1 cellular context compared by ENCODE assay signal in the genomic region with DNA sequence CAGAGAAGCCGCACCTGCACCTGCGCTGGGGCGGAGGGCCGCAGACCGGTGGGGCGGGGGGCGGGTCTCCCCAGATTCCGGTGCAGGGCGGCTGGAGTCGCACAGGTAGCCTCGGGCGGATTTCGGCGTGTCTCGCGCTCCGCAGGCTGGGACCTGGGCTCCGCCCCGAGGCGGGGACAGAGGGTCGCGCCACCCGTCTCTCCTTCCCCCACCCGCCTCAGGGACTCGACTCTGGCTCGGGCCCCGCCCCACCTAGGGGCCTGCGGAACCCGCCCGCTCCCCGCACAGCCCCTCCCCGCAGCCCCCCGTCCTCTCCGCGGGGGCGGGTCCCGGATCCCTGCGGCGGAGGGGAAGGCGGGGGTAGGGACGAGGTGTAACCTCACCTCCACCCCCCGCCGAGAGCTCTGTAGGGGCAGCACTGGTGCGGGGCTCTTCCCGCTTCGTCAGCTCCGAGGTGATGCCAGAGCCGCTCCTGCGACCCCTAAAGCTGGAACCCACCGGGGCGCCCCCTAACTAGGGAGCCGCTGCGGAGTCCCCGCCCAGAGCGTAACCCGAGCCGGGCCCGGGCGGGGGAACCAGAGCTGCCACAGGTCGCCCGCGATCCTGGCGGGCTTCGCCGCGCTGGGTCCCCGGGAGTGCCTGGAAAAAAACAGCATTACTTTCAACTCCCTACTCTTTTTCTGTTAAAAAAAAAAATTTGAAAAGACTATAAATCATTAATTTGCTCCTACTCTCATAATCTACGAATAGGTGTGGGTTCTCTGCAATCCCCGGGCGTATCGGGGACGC.
TF ChIP-seq lines count a peak whose summit lies in the region.

A gene with protein sequence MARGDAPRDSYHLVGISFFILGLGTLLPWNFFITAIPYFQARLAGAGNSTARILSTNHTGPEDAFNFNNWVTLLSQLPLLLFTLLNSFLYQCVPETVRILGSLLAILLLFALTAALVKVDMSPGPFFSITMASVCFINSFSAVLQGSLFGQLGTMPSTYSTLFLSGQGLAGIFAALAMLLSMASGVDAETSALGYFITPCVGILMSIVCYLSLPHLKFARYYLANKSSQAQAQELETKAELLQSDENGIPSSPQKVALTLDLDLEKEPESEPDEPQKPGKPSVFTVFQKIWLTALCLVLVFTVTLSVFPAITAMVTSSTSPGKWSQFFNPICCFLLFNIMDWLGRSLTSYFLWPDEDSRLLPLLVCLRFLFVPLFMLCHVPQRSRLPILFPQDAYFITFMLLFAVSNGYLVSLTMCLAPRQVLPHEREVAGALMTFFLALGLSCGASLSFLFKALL (minus strand): TSS at position 134 of the 789 bp plus-strand sequence. CDS start 169 bp downstream, outside the sequence.

TF ChIP-seq in K562, 482 proteins besides CTCF, POLR2A, EP300 and RAD21 (continued from another document and continues in another):
- no peak for TF ChIP-seq POLR3A (IDR thresholded peaks at IDR 0.05; ENCODE audit: borderline replicate concordance, extremely low read depth, insufficient read depth, insufficient read length)
- peak; percentile 95 for TF ChIP-seq ZEB2 (IDR thresholded peaks at IDR 0.05)
- TF ChIP-seq, protein P1, sequence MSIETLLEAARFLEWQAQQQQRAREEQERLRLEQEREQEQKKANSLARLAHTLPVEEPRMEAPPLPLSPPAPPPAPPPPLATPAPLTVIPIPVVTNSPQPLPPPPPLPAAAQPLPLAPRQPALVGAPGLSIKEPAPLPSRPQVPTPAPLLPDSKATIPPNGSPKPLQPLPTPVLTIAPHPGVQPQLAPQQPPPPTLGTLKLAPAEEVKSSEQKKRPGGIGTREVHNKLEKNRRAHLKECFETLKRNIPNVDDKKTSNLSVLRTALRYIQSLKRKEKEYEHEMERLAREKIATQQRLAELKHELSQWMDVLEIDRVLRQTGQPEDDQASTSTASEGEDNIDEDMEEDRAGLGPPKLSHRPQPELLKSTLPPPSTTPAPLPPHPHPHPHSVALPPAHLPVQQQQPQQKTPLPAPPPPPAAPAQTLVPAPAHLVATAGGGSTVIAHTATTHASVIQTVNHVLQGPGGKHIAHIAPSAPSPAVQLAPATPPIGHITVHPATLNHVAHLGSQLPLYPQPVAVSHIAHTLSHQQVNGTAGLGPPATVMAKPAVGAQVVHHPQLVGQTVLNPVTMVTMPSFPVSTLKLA (conservative IDR thresholded peaks at IDR 0.05) = peak in 1 of 2 experiments; percentile 30; a peak in 1 of 4 replicates
- TF ChIP-seq, protein P2, sequence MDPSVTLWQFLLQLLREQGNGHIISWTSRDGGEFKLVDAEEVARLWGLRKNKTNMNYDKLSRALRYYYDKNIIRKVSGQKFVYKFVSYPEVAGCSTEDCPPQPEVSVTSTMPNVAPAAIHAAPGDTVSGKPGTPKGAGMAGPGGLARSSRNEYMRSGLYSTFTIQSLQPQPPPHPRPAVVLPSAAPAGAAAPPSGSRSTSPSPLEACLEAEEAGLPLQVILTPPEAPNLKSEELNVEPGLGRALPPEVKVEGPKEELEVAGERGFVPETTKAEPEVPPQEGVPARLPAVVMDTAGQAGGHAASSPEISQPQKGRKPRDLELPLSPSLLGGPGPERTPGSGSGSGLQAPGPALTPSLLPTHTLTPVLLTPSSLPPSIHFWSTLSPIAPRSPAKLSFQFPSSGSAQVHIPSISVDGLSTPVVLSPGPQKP (CRISPR knock-in tag; IDR thresholded peaks at IDR 0.05) = no peak
- TF ChIP-seq SP2 (IDR thresholded peaks at IDR 0.05; ENCODE audit: extremely low read depth, low read depth, low read length, poor library complexity, severe bottlenecking) = no peak
- TF ChIP-seq ZNF24 (IDR thresholded peaks at IDR 0.05) = no peak
- 0 out of 2 replicates have a peak, but pooled peaks have one; percentile 12 for TF ChIP-seq CREB1 (IDR thresholded peaks at IDR 0.05)
- no peak for TF ChIP-seq CREB1 (CRISPR knock-in tag; IDR thresholded peaks at IDR 0.05)
- TF ChIP-seq PHF8 (IDR thresholded peaks at IDR 0.05; ENCODE audit: borderline replicate concordance, low read length) = peak; percentile 66; the same call in 1 of the 2 replicates
- TF ChIP-seq ESRRA (IDR thresholded peaks at IDR 0.05; ENCODE audit: borderline replicate concordance, low read depth) = no peak
- peak; percentile 45; the same call in 1 of the 2 replicates for TF ChIP-seq EP400 (IDR thresholded peaks at IDR 0.05)
- no peak for TF ChIP-seq RFX7 (CRISPR knock-in tag; IDR thresholded peaks at IDR 0.05)
- peak; percentile 45; the same call in 1 of the 2 replicates for TF ChIP-seq BRD4 (IDR thresholded peaks at IDR 0.05)
- no peak for TF ChIP-seq MCM7 (IDR thresholded peaks at IDR 0.05)
- peak; percentile 11 for TF ChIP-seq NEUROD1 (IDR thresholded peaks at IDR 0.05; ENCODE audit: borderline replicate concordance, low read depth, low read length, partially characterized antibody)
- peak; percentile 93 for TF ChIP-seq POLR2H (tag; IDR thresholded peaks at IDR 0.05; ENCODE audit: low read depth)
- peak; percentile 68 for TF ChIP-seq TAF9B (IDR thresholded peaks at IDR 0.05; ENCODE audit: partially characterized antibody)
- peak; percentile 57; the same call in 1 of the 2 replicates for TF ChIP-seq MBD2 (IDR thresholded peaks at IDR 0.05; ENCODE audit: borderline replicate concordance, low read depth)
- TF ChIP-seq EZH2 (IDR thresholded peaks at IDR 0.05; ENCODE audit: borderline replicate concordance, low read depth, low read length) = no peak
- peak in 1 of 3 experiments; percentile 44 for TF ChIP-seq YY1 (IDR thresholded peaks at IDR 0.05; ENCODE audit: borderline replicate concordance in 1 of 3, control insufficient read depth in 1 of 3, extremely low read depth in 1 of 3, insufficient read depth in 3 of 3, insufficient read length in 1 of 3, insufficient replicate concordance in 2 of 3, low read depth in 1 of 3, low read length in 2 of 3)
- TF ChIP-seq, protein P3, sequence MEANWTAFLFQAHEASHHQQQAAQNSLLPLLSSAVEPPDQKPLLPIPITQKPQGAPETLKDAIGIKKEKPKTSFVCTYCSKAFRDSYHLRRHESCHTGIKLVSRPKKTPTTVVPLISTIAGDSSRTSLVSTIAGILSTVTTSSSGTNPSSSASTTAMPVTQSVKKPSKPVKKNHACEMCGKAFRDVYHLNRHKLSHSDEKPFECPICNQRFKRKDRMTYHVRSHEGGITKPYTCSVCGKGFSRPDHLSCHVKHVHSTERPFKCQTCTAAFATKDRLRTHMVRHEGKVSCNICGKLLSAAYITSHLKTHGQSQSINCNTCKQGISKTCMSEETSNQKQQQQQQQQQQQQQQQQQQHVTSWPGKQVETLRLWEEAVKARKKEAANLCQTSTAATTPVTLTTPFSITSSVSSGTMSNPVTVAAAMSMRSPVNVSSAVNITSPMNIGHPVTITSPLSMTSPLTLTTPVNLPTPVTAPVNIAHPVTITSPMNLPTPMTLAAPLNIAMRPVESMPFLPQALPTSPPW (CRISPR knock-in tag; IDR thresholded peaks at IDR 0.05) = peak; percentile 99
- TF ChIP-seq SRSF7 (optimal IDR thresholded peaks at IDR 0.05; ENCODE audit: low read depth, low read length) = no peak
- TF ChIP-seq CXXC5 (CRISPR knock-in tag; IDR thresholded peaks at IDR 0.05) = 0 out of 2 replicates have a peak, but pooled peaks have one; percentile 56
- TF ChIP-seq NR1H2 (CRISPR knock-in tag; IDR thresholded peaks at IDR 0.05) = 0 out of 2 replicates have a peak, but pooled peaks have one; percentile 22
- TF ChIP-seq RBFOX2 (IDR thresholded peaks at IDR 0.05; ENCODE audit: low read depth, low read length) = peak; percentile 83
- no peak for TF ChIP-seq ASH1L (IDR thresholded peaks at IDR 0.05; ENCODE audit: borderline replicate concordance, low read depth, partially characterized antibody)
- TF ChIP-seq ZNF197 (CRISPR knock-in tag; IDR thresholded peaks at IDR 0.05; ENCODE audit: low read depth) = 0 out of 2 replicates have a peak, but pooled peaks have one; percentile 5
- TF ChIP-seq HDAC6 (IDR thresholded peaks at IDR 0.05; ENCODE audit: low read depth, low read length) = no peak
- TF ChIP-seq, protein P4, sequence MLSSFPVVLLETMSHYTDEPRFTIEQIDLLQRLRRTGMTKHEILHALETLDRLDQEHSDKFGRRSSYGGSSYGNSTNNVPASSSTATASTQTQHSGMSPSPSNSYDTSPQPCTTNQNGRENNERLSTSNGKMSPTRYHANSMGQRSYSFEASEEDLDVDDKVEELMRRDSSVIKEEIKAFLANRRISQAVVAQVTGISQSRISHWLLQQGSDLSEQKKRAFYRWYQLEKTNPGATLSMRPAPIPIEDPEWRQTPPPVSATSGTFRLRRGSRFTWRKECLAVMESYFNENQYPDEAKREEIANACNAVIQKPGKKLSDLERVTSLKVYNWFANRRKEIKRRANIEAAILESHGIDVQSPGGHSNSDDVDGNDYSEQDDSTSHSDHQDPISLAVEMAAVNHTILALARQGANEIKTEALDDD (IDR thresholded peaks at IDR 0.05) = no peak
- TF ChIP-seq, protein P5, sequence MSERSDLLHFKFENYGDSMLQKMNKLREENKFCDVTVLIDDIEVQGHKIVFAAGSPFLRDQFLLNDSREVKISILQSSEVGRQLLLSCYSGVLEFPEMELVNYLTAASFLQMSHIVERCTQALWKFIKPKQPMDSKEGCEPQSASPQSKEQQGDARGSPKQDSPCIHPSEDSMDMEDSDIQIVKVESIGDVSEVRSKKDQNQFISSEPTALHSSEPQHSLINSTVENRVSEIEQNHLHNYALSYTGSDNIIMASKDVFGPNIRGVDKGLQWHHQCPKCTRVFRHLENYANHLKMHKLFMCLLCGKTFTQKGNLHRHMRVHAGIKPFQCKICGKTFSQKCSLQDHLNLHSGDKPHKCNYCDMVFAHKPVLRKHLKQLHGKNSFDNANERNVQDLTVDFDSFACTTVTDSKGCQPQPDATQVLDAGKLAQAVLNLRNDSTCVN (CRISPR knock-in tag; IDR thresholded peaks at IDR 0.05) = no peak
- no peak; the same call in 1 of the 2 replicates for TF ChIP-seq JUND (IDR thresholded peaks at IDR 0.05; ENCODE audit: borderline replicate concordance, low read depth, low read length)
- no peak; the same call in 2 of the 3 replicates for TF ChIP-seq JUND (tag; IDR thresholded peaks at IDR 0.05; ENCODE audit: borderline replicate concordance, low read depth, low read length)
- peak; percentile 66; the same call in 1 of the 2 replicates for TF ChIP-seq ZNF143 (CRISPR knock-in tag; IDR thresholded peaks at IDR 0.05)
- TF ChIP-seq, protein P6, sequence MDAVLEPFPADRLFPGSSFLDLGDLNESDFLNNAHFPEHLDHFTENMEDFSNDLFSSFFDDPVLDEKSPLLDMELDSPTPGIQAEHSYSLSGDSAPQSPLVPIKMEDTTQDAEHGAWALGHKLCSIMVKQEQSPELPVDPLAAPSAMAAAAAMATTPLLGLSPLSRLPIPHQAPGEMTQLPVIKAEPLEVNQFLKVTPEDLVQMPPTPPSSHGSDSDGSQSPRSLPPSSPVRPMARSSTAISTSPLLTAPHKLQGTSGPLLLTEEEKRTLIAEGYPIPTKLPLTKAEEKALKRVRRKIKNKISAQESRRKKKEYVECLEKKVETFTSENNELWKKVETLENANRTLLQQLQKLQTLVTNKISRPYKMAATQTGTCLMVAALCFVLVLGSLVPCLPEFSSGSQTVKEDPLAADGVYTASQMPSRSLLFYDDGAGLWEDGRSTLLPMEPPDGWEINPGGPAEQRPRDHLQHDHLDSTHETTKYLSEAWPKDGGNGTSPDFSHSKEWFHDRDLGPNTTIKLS (IDR thresholded peaks at IDR 0.05; ENCODE audit: borderline replicate concordance, low read depth) = no peak; the same call in 1 of the 2 replicates
- no peak for TF ChIP-seq RUNX1 (IDR thresholded peaks at IDR 0.05; ENCODE audit: low read depth)
- TF ChIP-seq, protein P7, sequence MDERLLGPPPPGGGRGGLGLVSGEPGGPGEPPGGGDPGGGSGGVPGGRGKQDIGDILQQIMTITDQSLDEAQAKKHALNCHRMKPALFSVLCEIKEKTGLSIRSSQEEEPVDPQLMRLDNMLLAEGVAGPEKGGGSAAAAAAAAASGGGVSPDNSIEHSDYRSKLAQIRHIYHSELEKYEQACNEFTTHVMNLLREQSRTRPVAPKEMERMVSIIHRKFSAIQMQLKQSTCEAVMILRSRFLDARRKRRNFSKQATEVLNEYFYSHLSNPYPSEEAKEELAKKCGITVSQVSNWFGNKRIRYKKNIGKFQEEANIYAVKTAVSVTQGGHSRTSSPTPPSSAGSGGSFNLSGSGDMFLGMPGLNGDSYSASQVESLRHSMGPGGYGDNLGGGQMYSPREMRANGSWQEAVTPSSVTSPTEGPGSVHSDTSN (CRISPR knock-in tag; IDR thresholded peaks at IDR 0.05; ENCODE audit: low read depth) = no peak
- TF ChIP-seq, protein P7 (tag; conservative IDR thresholded peaks at IDR 0.05; ENCODE audit: low read depth) = 0 out of 2 replicates have a peak, but pooled peaks have one; percentile 37
- no peak for TF ChIP-seq TRIM24 (IDR thresholded peaks at IDR 0.05)
- TF ChIP-seq FOXM1 (IDR thresholded peaks at IDR 0.05; ENCODE audit: low read depth) = 0 out of 2 replicates have a peak, but pooled peaks have one; percentile 14
- no peak for TF ChIP-seq FOXM1 (CRISPR knock-in tag; IDR thresholded peaks at IDR 0.05; ENCODE audit: low read depth)
- TF ChIP-seq, protein P8, sequence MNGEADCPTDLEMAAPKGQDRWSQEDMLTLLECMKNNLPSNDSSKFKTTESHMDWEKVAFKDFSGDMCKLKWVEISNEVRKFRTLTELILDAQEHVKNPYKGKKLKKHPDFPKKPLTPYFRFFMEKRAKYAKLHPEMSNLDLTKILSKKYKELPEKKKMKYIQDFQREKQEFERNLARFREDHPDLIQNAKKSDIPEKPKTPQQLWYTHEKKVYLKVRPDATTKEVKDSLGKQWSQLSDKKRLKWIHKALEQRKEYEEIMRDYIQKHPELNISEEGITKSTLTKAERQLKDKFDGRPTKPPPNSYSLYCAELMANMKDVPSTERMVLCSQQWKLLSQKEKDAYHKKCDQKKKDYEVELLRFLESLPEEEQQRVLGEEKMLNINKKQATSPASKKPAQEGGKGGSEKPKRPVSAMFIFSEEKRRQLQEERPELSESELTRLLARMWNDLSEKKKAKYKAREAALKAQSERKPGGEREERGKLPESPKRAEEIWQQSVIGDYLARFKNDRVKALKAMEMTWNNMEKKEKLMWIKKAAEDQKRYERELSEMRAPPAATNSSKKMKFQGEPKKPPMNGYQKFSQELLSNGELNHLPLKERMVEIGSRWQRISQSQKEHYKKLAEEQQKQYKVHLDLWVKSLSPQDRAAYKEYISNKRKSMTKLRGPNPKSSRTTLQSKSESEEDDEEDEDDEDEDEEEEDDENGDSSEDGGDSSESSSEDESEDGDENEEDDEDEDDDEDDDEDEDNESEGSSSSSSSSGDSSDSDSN (IDR thresholded peaks at IDR 0.05; ENCODE audit: borderline replicate concordance in 1 of 2, low read depth in 2 of 2, low read length in 2 of 2) = peak in 1 of 2 experiments; percentile 73; a peak in 1 of 4 replicates
- TF ChIP-seq HDAC1 (IDR thresholded peaks at IDR 0.05) = peak in 1 of 2 experiments; percentile 9; a peak in 1 of 4 replicates
- TF ChIP-seq, protein P9, sequence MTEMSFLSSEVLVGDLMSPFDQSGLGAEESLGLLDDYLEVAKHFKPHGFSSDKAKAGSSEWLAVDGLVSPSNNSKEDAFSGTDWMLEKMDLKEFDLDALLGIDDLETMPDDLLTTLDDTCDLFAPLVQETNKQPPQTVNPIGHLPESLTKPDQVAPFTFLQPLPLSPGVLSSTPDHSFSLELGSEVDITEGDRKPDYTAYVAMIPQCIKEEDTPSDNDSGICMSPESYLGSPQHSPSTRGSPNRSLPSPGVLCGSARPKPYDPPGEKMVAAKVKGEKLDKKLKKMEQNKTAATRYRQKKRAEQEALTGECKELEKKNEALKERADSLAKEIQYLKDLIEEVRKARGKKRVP (CRISPR knock-in tag; IDR thresholded peaks at IDR 0.05) = no peak
- peak; percentile 93 for TF ChIP-seq EGR1 (conservative IDR thresholded peaks at IDR 0.05)
